29 cellular contexts compared by ENCODE assay signal in genomic region chr15:81434882-81435281, GRCh38.
"Had no signal": no experiment of that assay in that cellular context is flagged by ENCODE, and none has a peak within 500 bp of the region (broad histone marks: within the 10 kb centered on the region; RNA-seq: fewer than 3 reads in every experiment).

No MANE protein-coding gene starts in this region.

- H3K4me3 ChIP-seq: neural progenitor cell, ovary, psoas muscle, right lobe of liver, sigmoid colon, stomach, suprapubic skin, testis, tibial artery, transverse colon, upper lobe of right lung, uterus had no signal

- H3K27ac ChIP-seq: neural progenitor cell, ovary, parathyroid adenoma, psoas muscle, right lobe of liver, sigmoid colon, stomach, suprapubic skin, testis, tibial artery, transverse colon, upper lobe of right lung, uterus had no signal

- DNase-seq: natural killer cell; occipital lobe; ovary; posterior cingulate gyrus; psoas muscle; right cardiac atrium; right lobe of liver; sigmoid colon; small intestine; stimulated activated CD4-positive, alpha-beta T cell treated with anti-CD3 and anti-CD28 coated beads, Interleukin-15, amount 100 ng/mL, for 24 hours; stimulated activated CD4-positive, alpha-beta T cell treated with anti-CD3 and anti-CD28 coated beads, Interleukin-2, amount 100 ng/mL, for 24 hours; stimulated activated CD4-positive, alpha-beta T cell treated with anti-CD3 and anti-CD28 coated beads, Interleukin-2, amount 100 ng/mL, for 48 hours; stimulated activated CD4-positive, alpha-beta T cell treated with anti-CD3 and anti-CD28 coated beads, Interleukin-4, amount 100 ng/mL, for 24 hours; stimulated activated naive B cell treated with anti-CD40 and anti-IgM and Interleukin-4, amounts not matched to agents 10 μg/mL and 1 μg/mL and 100 μg/mL, for 72 hours; stimulated activated naive CD4-positive, alpha-beta T cell treated with Interleukin-2 at 50 U/mL for 16 hours; stomach; testis; tibial artery; transverse colon; upper lobe of right lung; uterus had no signal

- H3K27me3 ChIP-seq: neural progenitor cell, ovary, right lobe of liver, sigmoid colon, testis, tibial artery, upper lobe of right lung, uterus had no signal

- ATAC-seq: natural killer cell; psoas muscle; right cardiac atrium; right lobe of liver; stimulated activated effector memory CD8-positive, alpha-beta T cell treated with anti-CD3 and anti-CD28 coated beads, Interleukin-12 subunit alpha, Interleukin-12 subunit beta, amount 100 ng/mL, for 72 hours; stimulated activated naive B cell treated with anti-CD40 and anti-IgM and Interleukin-4, amounts not matched to agents 10 μg/mL and 1 μg/mL and 100 μg/mL, for 72 hours; upper lobe of right lung had no signal

- H3K9ac ChIP-seq: neural progenitor cell, parathyroid adenoma had no signal

- H3K27me3 Mint-ChIP-seq: progenitor cell of endocrine pancreas, type B pancreatic cell had no signal

- H3K9me3 ChIP-seq: ovary, psoas muscle, right lobe of liver, sigmoid colon, suprapubic skin, testis, upper lobe of right lung, uterus had no signal

- H3K4me1 ChIP-seq: parathyroid adenoma, psoas muscle, right lobe of liver, sigmoid colon, stomach, suprapubic skin, testis, tibial artery, transverse colon, upper lobe of right lung, uterus had no signal

- FAIRE-seq: small intestine had no signal

- H3K4me1 Mint-ChIP-seq: nephron; neural progenitor cell; stimulated activated effector memory CD8-positive, alpha-beta T cell treated with anti-CD3 and anti-CD28 coated beads, Interleukin-12 subunit alpha, Interleukin-12 subunit beta, amount 100 ng/mL, for 72 hours; stimulated activated naive B cell treated with anti-CD40 and anti-IgM and Interleukin-4, amounts not matched to agents 10 μg/mL and 1 μg/mL and 100 μg/mL, for 72 hours had no signal

- H3K36me3 Mint-ChIP-seq: neural progenitor cell; stimulated activated effector memory CD8-positive, alpha-beta T cell treated with anti-CD3 and anti-CD28 coated beads, Interleukin-12 subunit alpha, Interleukin-12 subunit beta, amount 100 ng/mL, for 72 hours; type B pancreatic cell had no signal

- H3K9me3 Mint-ChIP-seq: stimulated activated effector memory CD8-positive, alpha-beta T cell treated with anti-CD3 and anti-CD28 coated beads, Interleukin-12 subunit alpha, Interleukin-12 subunit beta, amount 100 ng/mL, for 72 hours; stimulated activated naive CD8-positive, alpha-beta T cell treated with anti-CD3 and anti-CD28 coated beads, Interleukin-15, Interleukin-2, amounts not matched to agents 100 ng/mL and 50 ng/mL, for 24 hours; type B pancreatic cell had no signal

- H3K36me3 ChIP-seq: neural progenitor cell, ovary, right lobe of liver, sigmoid colon, stomach, suprapubic skin, tibial artery, transverse colon, upper lobe of right lung, uterus had no signal

- H3K4me3 Mint-ChIP-seq: natural killer cell; nephron; neural progenitor cell; stimulated activated effector memory CD8-positive, alpha-beta T cell treated with anti-CD3 and anti-CD28 coated beads, Interleukin-12 subunit alpha, Interleukin-12 subunit beta, amount 100 ng/mL, for 72 hours; stimulated activated naive B cell treated with anti-CD40 and anti-IgM and Interleukin-4, amounts not matched to agents 10 μg/mL and 1 μg/mL and 100 μg/mL, for 72 hours; stimulated activated naive CD8-positive, alpha-beta T cell treated with anti-CD3 and anti-CD28 coated beads, Interleukin-15, Interleukin-2, amounts not matched to agents 100 ng/mL and 50 ng/mL, for 24 hours; type B pancreatic cell had no signal

- H3K27ac Mint-ChIP-seq: natural killer cell; nephron; neural progenitor cell; progenitor cell of endocrine pancreas; stimulated activated effector memory CD8-positive, alpha-beta T cell treated with anti-CD3 and anti-CD28 coated beads, Interleukin-12 subunit alpha, Interleukin-12 subunit beta, amount 100 ng/mL, for 72 hours; stimulated activated naive B cell treated with anti-CD40 and anti-IgM and Interleukin-4, amounts not matched to agents 10 μg/mL and 1 μg/mL and 100 μg/mL, for 72 hours; stimulated activated naive CD8-positive, alpha-beta T cell treated with anti-CD3 and anti-CD28 coated beads, Interleukin-15, Interleukin-2, amounts not matched to agents 100 ng/mL and 50 ng/mL, for 24 hours; type B pancreatic cell had no signal
